Comparison of ENCODE assay signal across 8 cellular contexts in genomic region chrX:57368158-57368557, GRCh38.
"Had no signal": no experiment of that assay in that cellular context is flagged by ENCODE, and none has a peak within 500 bp of the region (broad histone marks: within the 10 kb centered on the region; RNA-seq: fewer than 3 reads in every experiment).

No MANE protein-coding gene starts in this region.

- H3K4me2 ChIP-seq: GM23338 had no signal

- H2AFZ ChIP-seq: GM23338 had no signal

- ATAC-seq: GM23338 had no signal

- FAIRE-seq: H1, H54, HTR-8/SVneo had no signal

- H3K4me3 Mint-ChIP-seq: GM23338, H9, IgD-negative memory B cell had no signal

- H3K4me1 Mint-ChIP-seq: GM23338, IgD-negative memory B cell had no signal

- DNase-seq: H9, HCEC 1CT, KBM-7 had no signal

- H3K4me3 ChIP-seq: GM23338 had no signal

- H3K27ac Mint-ChIP-seq: GM23338, H9, IgD-negative memory B cell had no signal

- H3K9me3 Mint-ChIP-seq: GM23338, IgD-negative memory B cell had no signal
